In genomic region chr12:78938341-78939084, GRCh38 we compare ENCODE assay signal across 15 cellular contexts.
DNase-seq lines count a peak whose midpoint lies in the region; ATAC-seq and TF ChIP-seq lines count a peak whose summit lies in the region.
"Had no signal": no experiment of that assay in that cellular context is flagged by ENCODE, and none has a peak within 500 bp of the region (broad histone marks: within the 10 kb centered on the region; RNA-seq: fewer than 3 reads in every experiment).

No MANE protein-coding gene starts in this region.

- POLR2A ChIA-PET in activated CD4-positive, alpha-beta T cell treated with anti-CD3 and anti-CD28 coated beads for 36 hours (lab: Charles Lee), result no interaction called here

- no peaks in the 10 kb centered on the region for H3K9me3 ChIP-seq in HAP-1
- no peaks in the 10 kb centered on the region for H3K9me3 ChIP-seq in mucosa of descending colon
- H3K9me3 ChIP-seq: ascending aorta, thoracic aorta had no signal

- H3K9me3 Mint-ChIP-seq in activated CD4-positive, alpha-beta T cell treated with anti-CD3 and anti-CD28 coated beads for 36 hours (ENCODE audit: low read depth), result peaks cover 2% of the 10 kb centered on the region
- H3K9me3 Mint-ChIP-seq: HFFc6 had no signal

- no peak for TF ChIP-seq CTCF in mucosa of descending colon (IDR thresholded peaks at IDR 0.05)

- ATAC-seq in mucosa of descending colon (peak; percentile 70), HG03520 (IDR thresholded peaks at IDR 0.05; ENCODE audit: unreplicated experiment) (no peak)
- ATAC-seq in activated CD4-positive, alpha-beta T cell treated with anti-CD3 and anti-CD28 coated beads for 36 hours, result no peak

- CTCF ChIA-PET in activated CD4-positive, alpha-beta T cell treated with anti-CD3 and anti-CD28 coated beads for 36 hours (lab: Charles Lee), result interaction anchor here (0.6 kb wide), 1 partner anchor 134 kb away, joined by 3 read pairs; no protein-coding TSS in a partner anchor

- DNase-seq in HAP-1 (ENCODE audit: low spot score in 2 of 2) (peak; percentile 47 to 87), NCI-H1930 (lab: John Stamatoyannopoulos, UW) (peak; percentile 88 to 91), NCI-H524 treated with DMSO at 0.1 percent for 48 hours (lab: John Stamatoyannopoulos, UW) (peak; percentile 97), mucosa of descending colon (no peak), activated gamma-delta T cell (lab: John Stamatoyannopoulos, UW) (no peak)
- DNase-seq in activated CD4-positive, alpha-beta T cell treated with anti-CD3 and anti-CD28 coated beads for 36 hours, result no peak
- DNase-seq: DND-41; foreskin fibroblast; HFFc6; stimulated activated CD4-positive, alpha-beta T cell treated with anti-CD3 and anti-CD28 coated beads, Interleukin-4, amount 100 ng/mL, for 4 hours had no signal

- H3K4me1 Mint-ChIP-seq in activated CD4-positive, alpha-beta T cell treated with anti-CD3 and anti-CD28 coated beads for 36 hours, result no peaks in the 10 kb centered on the region
- H3K4me1 Mint-ChIP-seq: B cell had no signal

- no peak overlapping the region for H3K4me3 Mint-ChIP-seq in activated CD4-positive, alpha-beta T cell treated with anti-CD3 and anti-CD28 coated beads for 36 hours
- H3K4me3 Mint-ChIP-seq: B cell; HFFc6; T-helper 2 cell treated with Interferon-gamma antibody and Interleukin-4, amounts not matched to agents 5 μg/mL and 100 μg/mL, for 36 hours had no signal

- H3K27ac Mint-ChIP-seq in activated CD4-positive, alpha-beta T cell treated with anti-CD3 and anti-CD28 coated beads for 36 hours, result no peak overlapping the region
- H3K27ac Mint-ChIP-seq: B cell; HFFc6; T-helper 2 cell treated with Interferon-gamma antibody and Interleukin-4, amounts not matched to agents 5 μg/mL and 100 μg/mL, for 36 hours had no signal

- in situ Hi-C loops in HAP-1 (cut with MboI; ENCODE audit: low sequenced_read_pairs), result no loop called here

- H3K4me1 ChIP-seq in HAP-1 (peaks cover 19% of the 10 kb centered on the region), mucosa of descending colon (ENCODE audit: low read depth) (no peaks in the 10 kb centered on the region)
- H3K4me1 ChIP-seq: ascending aorta had no signal

- no peaks in the 10 kb centered on the region for H3K27me3 Mint-ChIP-seq in activated CD4-positive, alpha-beta T cell treated with anti-CD3 and anti-CD28 coated beads for 36 hours
- H3K27me3 Mint-ChIP-seq: B cell had no signal

- H3K4me3 ChIP-seq in HAP-1, result no peak overlapping the region
- no peak overlapping the region for H3K4me3 ChIP-seq in mucosa of descending colon
- H3K4me3 ChIP-seq: ascending aorta, thoracic aorta had no signal

- H3K27me3 ChIP-seq in HAP-1 (ENCODE audit: low read depth), result no peaks in the 10 kb centered on the region
- H3K27me3 ChIP-seq: ascending aorta had no signal

- H3K36me3 ChIP-seq in HAP-1 (replicated peaks), result no peaks in the 10 kb centered on the region
- no peaks in the 10 kb centered on the region for H3K36me3 ChIP-seq in mucosa of descending colon (ENCODE audit: low read depth)
- H3K36me3 ChIP-seq: ascending aorta, thoracic aorta had no signal

- no peaks in the 10 kb centered on the region for H3K36me3 Mint-ChIP-seq in activated CD4-positive, alpha-beta T cell treated with anti-CD3 and anti-CD28 coated beads for 36 hours (ENCODE audit: low read depth)

- intact Hi-C loops in mucosa of descending colon (cut with DNase I, micrococcal nuclease), result no loop called here
- intact Hi-C loops in activated CD4-positive, alpha-beta T cell treated with anti-CD3 and anti-CD28 coated beads for 36 hours (cut with DNase I, micrococcal nuclease), result no loop called here

Comparison
In these comparisons a context has a peak if more than half of its experiments do, and no peak if none do; other contexts are left out.
1. DNase-seq: peak in HAP-1 (2 of 2), NCI-H1930 (2 of 2) and NCI-H524 treated with DMSO at 0.1 percent for 48 hours (single experiment); none in mucosa of descending colon (0 of 3), activated CD4-positive, alpha-beta T cell treated with anti-CD3 and anti-CD28 coated beads for 36 hours (single experiment) and activated gamma-delta T cell (single experiment).